8 cellular contexts compared by ENCODE assay signal in the genomic region with DNA sequence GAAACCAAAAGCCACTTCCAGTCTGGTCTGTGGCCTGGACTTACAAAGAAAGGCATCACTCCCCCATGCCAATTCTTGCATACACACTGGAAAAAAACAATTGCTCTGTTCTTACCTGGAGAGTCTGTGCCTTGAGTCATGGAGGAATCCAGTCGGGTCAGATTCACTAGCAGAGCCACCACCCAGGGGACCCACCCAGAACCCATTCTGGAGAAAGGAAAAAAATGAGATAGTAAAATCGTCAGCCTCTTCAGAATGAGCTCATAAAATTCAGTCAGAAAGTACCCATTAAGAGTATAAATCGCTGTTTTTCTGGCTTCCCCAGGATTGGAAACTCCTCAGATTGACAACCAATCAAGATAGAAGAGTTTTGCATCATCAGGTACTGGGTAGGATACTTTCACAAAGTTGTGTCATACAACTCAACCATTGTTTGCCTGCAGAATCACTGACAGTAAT. TPM values are rescaled to one million over a fixed set of nuclear protein-coding genes. Genes with fewer than 3 reads are reported as not detected.
DNase-seq lines count a peak whose midpoint lies in the region; ATAC-seq lines count a peak whose summit lies in the region.

A gene (minus strand): TSS at position 257 of the 459 bp plus-strand sequence. CDS start 51 bp downstream, at position 206.

- DNase-seq in dermis blood vessel endothelial cell (peak; percentile 65), renal cortical epithelial cell (ENCODE audit: low read depth) (peak; percentile 72), DMS153 (lab: John Stamatoyannopoulos, UW) (no peak), NCI-H748 (lab: John Stamatoyannopoulos, UW; ENCODE audit: unreplicated experiment) (no peak)

- ATAC-seq in GM18519 (IDR thresholded peaks at IDR 0.05; ENCODE audit: low FRiP score, unreplicated experiment) (peak; percentile 54), HG03439 (IDR thresholded peaks at IDR 0.05; ENCODE audit: unreplicated experiment) (peak; percentile 53), GM21619 (IDR thresholded peaks at IDR 0.05; ENCODE audit: unreplicated experiment) (no peak), HG03460 (IDR thresholded peaks at IDR 0.05; ENCODE audit: unreplicated experiment) (no peak)

RNA-seq across cellular contexts. Expression of the gene that starts here (rescaled TPM):
- not detected in 2 replicates for total RNA-seq in dermis blood vessel endothelial cell
- under 0.01 TPM in 1 of 2 replicates, not detected in the other for total RNA-seq in renal cortical epithelial cell

Comparison
In these comparisons a context has a peak if more than half of its experiments do, and no peak if none do; other contexts are left out.
1. Peak in DNase-seq in dermis blood vessel endothelial cell; RNA of the gene not detected or under 1 TPM.
2. Peak in DNase-seq in renal cortical epithelial cell; RNA of the gene not detected or under 1 TPM.
3. ATAC-seq: peak in GM18519 (single experiment) and HG03439 (single experiment); none in GM21619 (single experiment) and HG03460 (single experiment).